In genomic region chr6:136792066-136792944, GRCh38 we compare ENCODE assay signal across 1 cellular context.
TF ChIP-seq lines count a peak whose summit lies in the region.

A gene with protein sequence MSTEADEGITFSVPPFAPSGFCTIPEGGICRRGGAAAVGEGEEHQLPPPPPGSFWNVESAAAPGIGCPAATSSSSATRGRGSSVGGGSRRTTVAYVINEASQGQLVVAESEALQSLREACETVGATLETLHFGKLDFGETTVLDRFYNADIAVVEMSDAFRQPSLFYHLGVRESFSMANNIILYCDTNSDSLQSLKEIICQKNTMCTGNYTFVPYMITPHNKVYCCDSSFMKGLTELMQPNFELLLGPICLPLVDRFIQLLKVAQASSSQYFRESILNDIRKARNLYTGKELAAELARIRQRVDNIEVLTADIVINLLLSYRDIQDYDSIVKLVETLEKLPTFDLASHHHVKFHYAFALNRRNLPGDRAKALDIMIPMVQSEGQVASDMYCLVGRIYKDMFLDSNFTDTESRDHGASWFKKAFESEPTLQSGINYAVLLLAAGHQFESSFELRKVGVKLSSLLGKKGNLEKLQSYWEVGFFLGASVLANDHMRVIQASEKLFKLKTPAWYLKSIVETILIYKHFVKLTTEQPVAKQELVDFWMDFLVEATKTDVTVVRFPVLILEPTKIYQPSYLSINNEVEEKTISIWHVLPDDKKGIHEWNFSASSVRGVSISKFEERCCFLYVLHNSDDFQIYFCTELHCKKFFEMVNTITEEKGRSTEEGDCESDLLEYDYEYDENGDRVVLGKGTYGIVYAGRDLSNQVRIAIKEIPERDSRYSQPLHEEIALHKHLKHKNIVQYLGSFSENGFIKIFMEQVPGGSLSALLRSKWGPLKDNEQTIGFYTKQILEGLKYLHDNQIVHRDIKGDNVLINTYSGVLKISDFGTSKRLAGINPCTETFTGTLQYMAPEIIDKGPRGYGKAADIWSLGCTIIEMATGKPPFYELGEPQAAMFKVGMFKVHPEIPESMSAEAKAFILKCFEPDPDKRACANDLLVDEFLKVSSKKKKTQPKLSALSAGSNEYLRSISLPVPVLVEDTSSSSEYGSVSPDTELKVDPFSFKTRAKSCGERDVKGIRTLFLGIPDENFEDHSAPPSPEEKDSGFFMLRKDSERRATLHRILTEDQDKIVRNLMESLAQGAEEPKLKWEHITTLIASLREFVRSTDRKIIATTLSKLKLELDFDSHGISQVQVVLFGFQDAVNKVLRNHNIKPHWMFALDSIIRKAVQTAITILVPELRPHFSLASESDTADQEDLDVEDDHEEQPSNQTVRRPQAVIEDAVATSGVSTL (N-terminal part only) (minus strand): TSS chr6:136792477. CDS start chr6:136792157, 320 bp downstream.

TF ChIP-seq in HepG2, 621 proteins besides CTCF, POLR2A, EP300 and RAD21 (continued from another document):
- TF ChIP-seq ZNF124 (CRISPR knock-in tag; IDR thresholded peaks at IDR 0.05) = 0 out of 2 replicates have a peak, but pooled peaks have one; percentile 39
- TF ChIP-seq, protein P1, sequence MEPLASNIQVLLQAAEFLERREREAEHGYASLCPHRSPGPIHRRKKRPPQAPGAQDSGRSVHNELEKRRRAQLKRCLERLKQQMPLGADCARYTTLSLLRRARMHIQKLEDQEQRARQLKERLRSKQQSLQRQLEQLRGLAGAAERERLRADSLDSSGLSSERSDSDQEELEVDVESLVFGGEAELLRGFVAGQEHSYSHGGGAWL (CRISPR knock-in tag; IDR thresholded peaks at IDR 0.05) = no peak
- no peak for TF ChIP-seq CHD4 (IDR thresholded peaks at IDR 0.05; ENCODE audit: borderline replicate concordance, low read length)
- TF ChIP-seq ZZZ3 (CRISPR knock-in tag; IDR thresholded peaks at IDR 0.05; ENCODE audit: borderline replicate concordance) = no peak
- TF ChIP-seq MAFK (conservative IDR thresholded peaks at IDR 0.05 in 1 of 2, IDR thresholded peaks at IDR 0.05 in 1 of 2; ENCODE audit: low read length in 2 of 2) = no peak
- no peak for TF ChIP-seq ZNF746 (CRISPR knock-in tag; IDR thresholded peaks at IDR 0.05)
- no peak for TF ChIP-seq EEA1 (CRISPR knock-in tag; IDR thresholded peaks at IDR 0.05; ENCODE audit: borderline replicate concordance)
- TF ChIP-seq, protein P2, sequence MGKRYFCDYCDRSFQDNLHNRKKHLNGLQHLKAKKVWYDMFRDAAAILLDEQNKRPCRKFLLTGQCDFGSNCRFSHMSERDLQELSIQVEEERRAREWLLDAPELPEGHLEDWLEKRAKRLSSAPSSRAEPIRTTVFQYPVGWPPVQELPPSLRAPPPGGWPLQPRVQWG (CRISPR knock-in tag; IDR thresholded peaks at IDR 0.05; ENCODE audit: borderline replicate concordance, low read depth) = no peak
- no peak for TF ChIP-seq MTF1 (CRISPR knock-in tag; IDR thresholded peaks at IDR 0.05)
- no peak for TF ChIP-seq TCF7L2 (IDR thresholded peaks at IDR 0.05; ENCODE audit: low read depth, low read length)
- peak; percentile 31; the same call in 1 of the 2 replicates for TF ChIP-seq ZNF263 (CRISPR knock-in tag; IDR thresholded peaks at IDR 0.05)
- TF ChIP-seq, protein P3, sequence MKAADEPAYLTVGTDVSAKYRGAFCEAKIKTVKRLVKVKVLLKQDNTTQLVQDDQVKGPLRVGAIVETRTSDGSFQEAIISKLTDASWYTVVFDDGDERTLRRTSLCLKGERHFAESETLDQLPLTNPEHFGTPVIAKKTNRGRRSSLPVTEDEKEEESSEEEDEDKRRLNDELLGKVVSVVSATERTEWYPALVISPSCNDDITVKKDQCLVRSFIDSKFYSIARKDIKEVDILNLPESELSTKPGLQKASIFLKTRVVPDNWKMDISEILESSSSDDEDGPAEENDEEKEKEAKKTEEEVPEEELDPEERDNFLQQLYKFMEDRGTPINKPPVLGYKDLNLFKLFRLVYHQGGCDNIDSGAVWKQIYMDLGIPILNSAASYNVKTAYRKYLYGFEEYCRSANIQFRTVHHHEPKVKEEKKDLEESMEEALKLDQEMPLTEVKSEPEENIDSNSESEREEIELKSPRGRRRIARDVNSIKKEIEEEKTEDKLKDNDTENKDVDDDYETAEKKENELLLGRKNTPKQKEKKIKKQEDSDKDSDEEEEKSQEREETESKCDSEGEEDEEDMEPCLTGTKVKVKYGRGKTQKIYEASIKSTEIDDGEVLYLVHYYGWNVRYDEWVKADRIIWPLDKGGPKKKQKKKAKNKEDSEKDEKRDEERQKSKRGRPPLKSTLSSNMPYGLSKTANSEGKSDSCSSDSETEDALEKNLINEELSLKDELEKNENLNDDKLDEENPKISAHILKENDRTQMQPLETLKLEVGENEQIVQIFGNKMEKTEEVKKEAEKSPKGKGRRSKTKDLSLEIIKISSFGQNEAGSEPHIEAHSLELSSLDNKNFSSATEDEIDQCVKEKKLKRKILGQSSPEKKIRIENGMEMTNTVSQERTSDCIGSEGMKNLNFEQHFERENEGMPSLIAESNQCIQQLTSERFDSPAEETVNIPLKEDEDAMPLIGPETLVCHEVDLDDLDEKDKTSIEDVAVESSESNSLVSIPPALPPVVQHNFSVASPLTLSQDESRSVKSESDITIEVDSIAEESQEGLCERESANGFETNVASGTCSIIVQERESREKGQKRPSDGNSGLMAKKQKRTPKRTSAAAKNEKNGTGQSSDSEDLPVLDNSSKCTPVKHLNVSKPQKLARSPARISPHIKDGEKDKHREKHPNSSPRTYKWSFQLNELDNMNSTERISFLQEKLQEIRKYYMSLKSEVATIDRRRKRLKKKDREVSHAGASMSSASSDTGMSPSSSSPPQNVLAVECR (CRISPR knock-in tag; IDR thresholded peaks at IDR 0.05; ENCODE audit: borderline replicate concordance) = no peak
- no peak for TF ChIP-seq ZNF10 (CRISPR knock-in tag; IDR thresholded peaks at IDR 0.05; ENCODE audit: borderline replicate concordance, low read depth)
- no peak for TF ChIP-seq ATF6 (CRISPR knock-in tag; conservative IDR thresholded peaks at IDR 0.05)
- no peak for TF ChIP-seq FOXJ3 (CRISPR knock-in tag; IDR thresholded peaks at IDR 0.05; ENCODE audit: borderline replicate concordance)
- TF ChIP-seq, protein P4, sequence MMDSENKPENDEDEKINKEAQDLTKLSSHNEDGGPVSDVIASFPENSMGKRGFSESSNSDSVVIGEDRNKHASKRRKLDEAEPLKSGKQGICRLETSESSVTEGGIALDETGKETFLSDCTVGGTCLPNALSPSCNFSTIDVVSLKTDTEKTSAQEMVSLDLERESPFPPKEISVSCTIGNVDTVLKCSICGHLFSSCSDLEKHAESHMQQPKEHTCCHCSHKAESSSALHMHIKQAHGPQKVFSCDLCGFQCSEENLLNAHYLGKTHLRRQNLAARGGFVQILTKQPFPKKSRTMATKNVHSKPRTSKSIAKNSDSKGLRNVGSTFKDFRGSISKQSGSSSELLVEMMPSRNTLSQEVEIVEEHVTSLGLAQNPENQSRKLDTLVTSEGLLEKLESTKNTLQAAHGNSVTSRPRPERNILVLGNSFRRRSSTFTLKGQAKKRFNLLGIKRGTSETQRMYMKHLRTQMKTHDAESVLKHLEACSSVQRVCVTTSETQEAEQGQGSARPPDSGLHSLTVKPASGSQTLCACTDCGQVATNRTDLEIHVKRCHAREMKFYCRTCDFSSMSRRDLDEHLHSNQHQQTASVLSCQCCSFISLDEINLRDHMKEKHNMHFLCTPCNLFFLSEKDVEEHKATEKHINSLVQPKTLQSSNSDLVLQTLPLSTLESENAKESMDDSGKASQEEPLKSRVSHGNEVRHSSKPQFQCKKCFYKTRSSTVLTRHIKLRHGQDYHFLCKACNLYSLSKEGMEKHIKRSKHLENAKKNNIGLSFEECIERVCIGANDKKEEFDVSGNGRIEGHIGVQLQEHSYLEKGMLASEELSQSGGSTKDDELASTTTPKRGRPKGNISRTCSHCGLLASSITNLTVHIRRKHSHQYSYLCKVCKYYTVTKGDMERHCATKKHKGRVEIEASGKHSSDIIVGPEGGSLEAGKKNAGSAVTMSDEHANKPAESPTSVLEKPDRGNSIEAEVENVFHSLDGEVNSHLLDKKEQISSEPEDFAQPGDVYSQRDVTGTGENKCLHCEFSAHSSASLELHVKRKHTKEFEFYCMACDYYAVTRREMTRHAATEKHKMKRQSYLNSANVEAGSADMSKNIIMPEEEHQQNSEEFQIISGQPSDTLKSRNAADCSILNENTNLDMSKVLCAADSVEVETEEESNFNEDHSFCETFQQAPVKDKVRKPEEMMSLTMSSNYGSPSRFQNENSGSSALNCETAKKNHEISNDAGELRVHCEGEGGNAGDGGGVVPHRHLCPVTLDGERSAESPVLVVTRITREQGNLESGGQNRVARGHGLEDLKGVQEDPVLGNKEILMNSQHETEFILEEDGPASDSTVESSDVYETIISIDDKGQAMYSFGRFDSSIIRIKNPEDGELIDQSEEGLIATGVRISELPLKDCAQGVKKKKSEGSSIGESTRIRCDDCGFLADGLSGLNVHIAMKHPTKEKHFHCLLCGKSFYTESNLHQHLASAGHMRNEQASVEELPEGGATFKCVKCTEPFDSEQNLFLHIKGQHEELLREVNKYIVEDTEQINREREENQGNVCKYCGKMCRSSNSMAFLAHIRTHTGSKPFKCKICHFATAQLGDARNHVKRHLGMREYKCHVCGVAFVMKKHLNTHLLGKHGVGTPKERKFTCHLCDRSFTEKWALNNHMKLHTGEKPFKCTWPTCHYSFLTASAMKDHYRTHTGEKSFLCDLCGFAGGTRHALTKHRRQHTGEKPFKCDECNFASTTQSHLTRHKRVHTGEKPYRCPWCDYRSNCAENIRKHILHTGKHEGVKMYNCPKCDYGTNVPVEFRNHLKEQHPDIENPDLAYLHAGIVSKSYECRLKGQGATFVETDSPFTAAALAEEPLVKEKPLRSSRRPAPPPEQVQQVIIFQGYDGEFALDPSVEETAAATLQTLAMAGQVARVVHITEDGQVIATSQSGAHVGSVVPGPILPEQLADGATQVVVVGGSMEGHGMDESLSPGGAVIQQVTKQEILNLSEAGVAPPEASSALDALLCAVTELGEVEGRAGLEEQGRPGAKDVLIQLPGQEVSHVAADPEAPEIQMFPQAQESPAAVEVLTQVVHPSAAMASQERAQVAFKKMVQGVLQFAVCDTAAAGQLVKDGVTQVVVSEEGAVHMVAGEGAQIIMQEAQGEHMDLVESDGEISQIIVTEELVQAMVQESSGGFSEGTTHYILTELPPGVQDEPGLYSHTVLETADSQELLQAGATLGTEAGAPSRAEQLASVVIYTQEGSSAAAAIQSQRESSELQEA (CRISPR knock-in tag; IDR thresholded peaks at IDR 0.05; ENCODE audit: not compliant biosample characterization) = no peak
- TF ChIP-seq ZNF280D (CRISPR knock-in tag; IDR thresholded peaks at IDR 0.05) = no peak
- no peak for TF ChIP-seq RFX5 (IDR thresholded peaks at IDR 0.05; ENCODE audit: low read depth, low read length)
- TF ChIP-seq DPF2 (CRISPR knock-in tag; IDR thresholded peaks at IDR 0.05; ENCODE audit: borderline replicate concordance, low read depth) = no peak
- TF ChIP-seq ZNF652 (CRISPR knock-in tag; IDR thresholded peaks at IDR 0.05; ENCODE audit: borderline replicate concordance, low read depth) = no peak
- TF ChIP-seq, protein P5, sequence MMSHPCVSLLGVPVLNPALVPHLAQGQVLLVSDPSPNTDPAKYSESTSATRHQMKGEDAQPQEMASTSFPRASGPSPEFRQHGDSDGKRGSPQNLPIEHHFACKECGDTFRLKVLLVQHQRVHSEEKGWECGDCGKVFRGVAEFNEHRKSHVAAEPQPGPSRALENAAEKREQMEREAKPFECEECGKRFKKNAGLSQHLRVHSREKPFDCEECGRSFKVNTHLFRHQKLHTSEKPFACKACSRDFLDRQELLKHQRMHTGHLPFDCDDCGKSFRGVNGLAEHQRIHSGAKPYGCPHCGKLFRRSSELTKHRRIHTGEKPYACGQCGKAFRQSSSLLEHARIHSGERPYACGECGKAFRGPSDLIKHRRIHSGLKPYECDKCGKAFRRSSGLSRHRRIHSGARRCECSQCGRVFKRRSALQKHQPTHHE (CRISPR knock-in tag; IDR thresholded peaks at IDR 0.05; ENCODE audit: borderline replicate concordance) = no peak
- TF ChIP-seq SP4 (CRISPR knock-in tag; IDR thresholded peaks at IDR 0.05) = no peak
- no peak for TF ChIP-seq PHF20 (CRISPR knock-in tag; IDR thresholded peaks at IDR 0.05)
- no peak for TF ChIP-seq ZNF570 (CRISPR knock-in tag; IDR thresholded peaks at IDR 0.05; ENCODE audit: borderline replicate concordance)
- TF ChIP-seq HHEX (CRISPR knock-in tag; IDR thresholded peaks at IDR 0.05) = no peak
- TF ChIP-seq HOXD1 (CRISPR knock-in tag; IDR thresholded peaks at IDR 0.05) = no peak
